ENCODE assay signal across 10 cellular contexts in genomic region chr11:12112150-12112520, GRCh38. TPM values are rescaled to one million over a fixed set of nuclear protein-coding genes. Genes with fewer than 3 reads are reported as not detected.
A peak's percentile ranks its signal among the peaks of the same experiment; 100 is the strongest.
DNase-seq lines count a peak whose midpoint lies in the region; ATAC-seq and TF ChIP-seq lines count a peak whose summit lies in the region.
"Had no signal": no experiment of that assay in that cellular context is flagged by ENCODE, and none has a peak within 500 bp of the region (broad histone marks: within the 10 kb centered on the region; RNA-seq: fewer than 3 reads in every experiment).

No MANE protein-coding gene starts in this region.

- no peak for TF ChIP-seq CTCF in GM23338 (conservative IDR thresholded peaks at IDR 0.05; ENCODE audit: low read depth in 2 of 2)
- no peak for TF ChIP-seq CTCF in fibroblast of the aortic adventitia (IDR thresholded peaks at IDR 0.05; ENCODE audit: insufficient read depth, low read length)

- H3F3A ChIP-seq in GM23338 (replicated peaks; ENCODE audit: low read depth): 0 out of 2 replicates have a peak, but pooled peaks cover 3% of the 10 kb centered on the region

- no peaks in the 10 kb centered on the region for H3K79me2 ChIP-seq in GM23338 (replicated peaks; ENCODE audit: insufficient read depth)

- no peak for ATAC-seq in GM23338
- ATAC-seq in stimulated activated effector memory CD8-positive, alpha-beta T cell treated with anti-CD3 and anti-CD28 coated beads, Interleukin-12 subunit alpha, Interleukin-12 subunit beta, amount 100 ng/mL, for 72 hours: no peak

- no peak for DNase-seq in GM23338 (ENCODE audit: low spot score)
- DNase-seq in activated T-helper 1 cell treated with anti-CD3 and anti-CD28 coated beads, Interleukin-12 subunit alpha, Interleukin-12 subunit beta, Interleukin-2, Interleukin-4 antibody, amounts not matched to agents 30 ng/mL and 10 ng/mL and 1 ng/mL, durations not matched to agents 14 hours and 24 hours and 36 hours (ENCODE audit: low spot score): no peak
- no peak for DNase-seq in fibroblast of the aortic adventitia (ENCODE audit: low read depth)
- DNase-seq in stimulated activated effector memory CD8-positive, alpha-beta T cell treated with anti-CD3 and anti-CD28 coated beads, Interleukin-12 subunit alpha, Interleukin-12 subunit beta, amount 100 ng/mL, for 72 hours (ENCODE audit: low spot score in 2 of 2): no peak
- DNase-seq in hypothalamus (lab: John Stamatoyannopoulos, UW): no peak
- DNase-seq in NCI-H2081 (lab: John Stamatoyannopoulos, UW): no peak
- no peak for DNase-seq in head of caudate nucleus
- DNase-seq: NCI-H1417 treated with DMSO at 0.1 percent for 48 hours had no signal

- H4K20me1 ChIP-seq in GM23338 (replicated peaks; ENCODE audit: insufficient read depth): no peaks in the 10 kb centered on the region

- H3K27me3 Mint-ChIP-seq in GM23338 (ENCODE audit: insufficient read depth, low read depth, poor library complexity): peaks cover 33% of the 10 kb centered on the region
- no peaks in the 10 kb centered on the region for H3K27me3 Mint-ChIP-seq in activated T-helper 1 cell treated with anti-CD3 and anti-CD28 coated beads, Interleukin-12 subunit alpha, Interleukin-12 subunit beta, Interleukin-2, Interleukin-4 antibody, amounts not matched to agents 30 ng/mL and 10 ng/mL and 1 ng/mL, durations not matched to agents 14 hours and 24 hours and 36 hours (ENCODE audit: insufficient read depth)
- H3K27me3 Mint-ChIP-seq: activated naive CD8-positive, alpha-beta T cell had no signal

- no peak overlapping the region for H2AFZ ChIP-seq in GM23338

- no peaks in the 10 kb centered on the region for H3K9me2 ChIP-seq in GM23338 (ENCODE audit: insufficient read depth)

- peaks cover 34% of the 10 kb centered on the region for H3K27me3 ChIP-seq in GM23338 (ENCODE audit: insufficient read depth)

- intact Hi-C loops in activated T-helper 1 cell treated with anti-CD3 and anti-CD28 coated beads, Interleukin-12 subunit alpha, Interleukin-12 subunit beta, Interleukin-2, Interleukin-4 antibody, amounts not matched to agents 30 ng/mL and 10 ng/mL and 1 ng/mL, durations not matched to agents 14 hours and 24 hours and 36 hours (cut with micrococcal nuclease): loop anchor here (10.0 kb wide), 1 partner anchor 1093 kb away; no protein-coding TSS in a partner anchor
- intact Hi-C loops in head of caudate nucleus (cut with DNase I): no loop called here

- no peaks in the 10 kb centered on the region for H3K9me3 Mint-ChIP-seq in GM23338
- no peaks in the 10 kb centered on the region for H3K9me3 Mint-ChIP-seq in activated T-helper 1 cell treated with anti-CD3 and anti-CD28 coated beads, Interleukin-12 subunit alpha, Interleukin-12 subunit beta, Interleukin-2, Interleukin-4 antibody, amounts not matched to agents 30 ng/mL and 10 ng/mL and 1 ng/mL, durations not matched to agents 14 hours and 24 hours and 36 hours
- H3K9me3 Mint-ChIP-seq in stimulated activated effector memory CD8-positive, alpha-beta T cell treated with anti-CD3 and anti-CD28 coated beads, Interleukin-12 subunit alpha, Interleukin-12 subunit beta, amount 100 ng/mL, for 72 hours: no peaks in the 10 kb centered on the region

- H3K27ac Mint-ChIP-seq in GM23338: no peak overlapping the region
- peak overlapping the region; percentile 1 for H3K27ac Mint-ChIP-seq in activated T-helper 1 cell treated with anti-CD3 and anti-CD28 coated beads, Interleukin-12 subunit alpha, Interleukin-12 subunit beta, Interleukin-2, Interleukin-4 antibody, amounts not matched to agents 30 ng/mL and 10 ng/mL and 1 ng/mL, durations not matched to agents 14 hours and 24 hours and 36 hours
- no peak overlapping the region for H3K27ac Mint-ChIP-seq in stimulated activated effector memory CD8-positive, alpha-beta T cell treated with anti-CD3 and anti-CD28 coated beads, Interleukin-12 subunit alpha, Interleukin-12 subunit beta, amount 100 ng/mL, for 72 hours
- H3K27ac Mint-ChIP-seq: activated naive CD8-positive, alpha-beta T cell had no signal

- H3K4me3 ChIP-seq in GM23338: no peak overlapping the region
- peak overlapping the region; percentile 89 for H3K4me3 ChIP-seq in fibroblast of the aortic adventitia (ENCODE audit: low read depth, low read length)

- H3K36me3 Mint-ChIP-seq in GM23338 (ENCODE audit: low read depth): no peaks in the 10 kb centered on the region; the same call in 2 of the 3 replicates
- peaks cover 28% of the 10 kb centered on the region for H3K36me3 Mint-ChIP-seq in activated T-helper 1 cell treated with anti-CD3 and anti-CD28 coated beads, Interleukin-12 subunit alpha, Interleukin-12 subunit beta, Interleukin-2, Interleukin-4 antibody, amounts not matched to agents 30 ng/mL and 10 ng/mL and 1 ng/mL, durations not matched to agents 14 hours and 24 hours and 36 hours (ENCODE audit: low read depth)
- peaks cover 15% of the 10 kb centered on the region for H3K36me3 Mint-ChIP-seq in stimulated activated effector memory CD8-positive, alpha-beta T cell treated with anti-CD3 and anti-CD28 coated beads, Interleukin-12 subunit alpha, Interleukin-12 subunit beta, amount 100 ng/mL, for 72 hours
- H3K36me3 Mint-ChIP-seq: activated naive CD8-positive, alpha-beta T cell had no signal

- peaks cover 4% of the 10 kb centered on the region for H3K4me1 ChIP-seq in GM23338 (ENCODE audit: insufficient read depth)

- no peaks in the 10 kb centered on the region for H3K36me3 ChIP-seq in GM23338 (ENCODE audit: insufficient read depth)

- no peak overlapping the region for H3K27ac ChIP-seq in GM23338 (ENCODE audit: low read depth)
- H3K27ac ChIP-seq: VCaP had no signal

- H3K4me2 ChIP-seq in GM23338: 0 out of 2 replicates have a peak overlapping the region, but pooled peaks have one; percentile 91

- H3K4me3 Mint-ChIP-seq in GM23338: no peak overlapping the region
- peak overlapping the region; percentile 90 for H3K4me3 Mint-ChIP-seq in activated T-helper 1 cell treated with anti-CD3 and anti-CD28 coated beads, Interleukin-12 subunit alpha, Interleukin-12 subunit beta, Interleukin-2, Interleukin-4 antibody, amounts not matched to agents 30 ng/mL and 10 ng/mL and 1 ng/mL, durations not matched to agents 14 hours and 24 hours and 36 hours
- peak overlapping the region; percentile 73 for H3K4me3 Mint-ChIP-seq in stimulated activated effector memory CD8-positive, alpha-beta T cell treated with anti-CD3 and anti-CD28 coated beads, Interleukin-12 subunit alpha, Interleukin-12 subunit beta, amount 100 ng/mL, for 72 hours

- peaks cover 9% of the 10 kb centered on the region for H3K4me1 Mint-ChIP-seq in GM23338
- H3K4me1 Mint-ChIP-seq in activated T-helper 1 cell treated with anti-CD3 and anti-CD28 coated beads, Interleukin-12 subunit alpha, Interleukin-12 subunit beta, Interleukin-2, Interleukin-4 antibody, amounts not matched to agents 30 ng/mL and 10 ng/mL and 1 ng/mL, durations not matched to agents 14 hours and 24 hours and 36 hours (ENCODE audit: low read depth): peaks cover 70% of the 10 kb centered on the region
- peaks cover 54% of the 10 kb centered on the region for H3K4me1 Mint-ChIP-seq in stimulated activated effector memory CD8-positive, alpha-beta T cell treated with anti-CD3 and anti-CD28 coated beads, Interleukin-12 subunit alpha, Interleukin-12 subunit beta, amount 100 ng/mL, for 72 hours

TF ChIP-seq in GM23338, 12 proteins besides CTCF, POLR2A, EP300 and RAD21 (continues in another document):
- TF ChIP-seq JUNB (IDR thresholded peaks at IDR 0.05; ENCODE audit: unreplicated experiment): no peak

RNA-seq across cellular contexts. Expression of gene MICAL2, which starts 1.7 kb away (rescaled TPM):
- 1.4 and 1.7 TPM in 2 replicates for total RNA-seq in GM23338 (2014; rRNA removed; shearing (Covaris generic))
- polyA plus RNA-seq in GM23338 (2016; fragmentation: Nextera tagmentation; extraction: Ambion mirVana): 0.66 and 1.5 TPM in 2 replicates
- 595 and 619 TPM in 2 replicates for total RNA-seq in activated T-helper 1 cell treated with anti-CD3 and anti-CD28 coated beads, Interleukin-12 subunit alpha, Interleukin-12 subunit beta, Interleukin-2, Interleukin-4 antibody, amounts not matched to agents 30 ng/mL and 10 ng/mL and 1 ng/mL, durations not matched to agents 14 hours and 24 hours and 36 hours
- total RNA-seq in fibroblast of the aortic adventitia (ENCODE audit: low replicate concordance): 31.9 and 146 TPM in 2 replicates

Comparison
In these comparisons a context has a peak if more than half of its experiments do, and no peak if none do; other contexts are left out.
1. RNA of gene MICAL2, which starts 1.7 kb away (total RNA-seq): 595 to 619 TPM in activated T-helper 1 cell treated with anti-CD3 and anti-CD28 coated beads, Interleukin-12 subunit alpha, Interleukin-12 subunit beta, Interleukin-2, Interleukin-4 antibody, amounts not matched to agents 30 ng/mL and 10 ng/mL and 1 ng/mL, durations not matched to agents 14 hours and 24 hours and 36 hours and 31.9 to 146 TPM in fibroblast of the aortic adventitia; 1.4 to 1.7 TPM in GM23338; every median in the first group is over 10 times any median in the second.